12 cellular contexts compared by ENCODE assay signal in genomic region chr1:231020816-231021215, GRCh38. TPM values are rescaled to one million over a fixed set of nuclear protein-coding genes. Genes with fewer than 3 reads are reported as not detected.
DNase-seq lines count a peak whose midpoint lies in the region; ATAC-seq and TF ChIP-seq lines count a peak whose summit lies in the region.
"Had no signal": no experiment of that assay in that cellular context is flagged by ENCODE, and none has a peak within 500 bp of the region (broad histone marks: within the 10 kb centered on the region; RNA-seq: fewer than 3 reads in every experiment).

No MANE protein-coding gene starts in this region.

- peaks cover 14% of the 10 kb centered on the region for H3K36me3 Mint-ChIP-seq in activated T-helper 17 cell treated with anti-CD3 and anti-CD28 coated beads, Interleukin-2, amount 50 U/mL, for 72 hours (ENCODE audit: low read depth)

- H3K4me1 ChIP-seq in heart right ventricle (peaks cover 2 to 26% (median 8%) of the 10 kb centered on the region in 9 donors), upper lobe of left lung (peaks cover 13 to 24% (median 17%) of the 10 kb centered on the region in 4 donors)

- H3K36me3 ChIP-seq in heart right ventricle (peaks cover 0 to 28% (median 4%) of the 10 kb centered on the region in 9 donors), upper lobe of left lung (peaks cover 0 to 19% (median 3%) of the 10 kb centered on the region in 4 donors)

- no peak overlapping the region for H3K27ac Mint-ChIP-seq in activated T-helper 17 cell treated with anti-CD3 and anti-CD28 coated beads, Interleukin-2, amount 50 U/mL, for 72 hours

- H3K9me3 ChIP-seq in heart right ventricle = no peaks in the 10 kb centered on the region
- H3K9me3 ChIP-seq in upper lobe of left lung = no peaks in the 10 kb centered on the region

- H3K9me3 Mint-ChIP-seq in activated T-helper 17 cell treated with anti-CD3 and anti-CD28 coated beads, Interleukin-2, amount 50 U/mL, for 72 hours = no peaks in the 10 kb centered on the region
- H3K9me3 Mint-ChIP-seq: activated T-cell treated with anti-CD3 and anti-CD28 coated beads, Interleukin-2, amount 50 U/mL, for 4 hours had no signal

- 47 to 52% methylated on average over 7 of the region's 7 CpGs for WGBS in heart right ventricle, 2 donors
- WGBS in upper lobe of left lung, 2 donors = 48 to 56% methylated on average over 7 of the region's 7 CpGs

- H3K27ac ChIP-seq in heart right ventricle (peak overlapping the region in 8 of 10 donors; percentile 30 to 64 (median 52)), upper lobe of left lung (peak overlapping the region; percentile 36 to 80 (median 79))
- H3K27ac ChIP-seq: GM23248 had no signal

- peak in 2 of 8 donors; percentile 12 to 24 for ATAC-seq in heart right ventricle
- ATAC-seq in left ventricle myocardium superior = no peak
- no peak for ATAC-seq in activated T-helper 17 cell treated with anti-CD3 and anti-CD28 coated beads, Interleukin-2, amount 50 U/mL, for 72 hours (replicated peaks)
- ATAC-seq in upper lobe of left lung (ENCODE audit: low FRiP score in 2 of 2) = peak; percentile 5 to 28
- no peak for ATAC-seq in GM19467 (IDR thresholded peaks at IDR 0.05; ENCODE audit: unreplicated experiment)

- no peaks in the 10 kb centered on the region for H3K27me3 Mint-ChIP-seq in activated T-helper 17 cell treated with anti-CD3 and anti-CD28 coated beads, Interleukin-2, amount 50 U/mL, for 72 hours

- TF ChIP-seq CTCF in heart right ventricle (IDR thresholded peaks at IDR 0.05) (no peak), upper lobe of left lung (IDR thresholded peaks at IDR 0.05) (no peak)

- TF ChIP-seq POLR2A in upper lobe of left lung (IDR thresholded peaks at IDR 0.05) = no peak

- H3K4me3 ChIP-seq in heart right ventricle (peak overlapping the region in 1 of 10 donors; percentile 8), upper lobe of left lung (peak overlapping the region in 2 of 4 donors; percentile 9 to 17)
- H3K4me3 ChIP-seq: GM23248 had no signal

- H3K4me1 Mint-ChIP-seq in activated T-helper 17 cell treated with anti-CD3 and anti-CD28 coated beads, Interleukin-2, amount 50 U/mL, for 72 hours = no peaks in the 10 kb centered on the region

- H3K27me3 ChIP-seq in heart right ventricle = no peaks in the 10 kb centered on the region
- no peaks in the 10 kb centered on the region for H3K27me3 ChIP-seq in upper lobe of left lung

- peak overlapping the region; percentile 26 for H3K4me3 Mint-ChIP-seq in activated T-helper 17 cell treated with anti-CD3 and anti-CD28 coated beads, Interleukin-2, amount 50 U/mL, for 72 hours

- no peak for TF ChIP-seq EP300 in upper lobe of left lung (IDR thresholded peaks at IDR 0.05)

- intact Hi-C loops in heart right ventricle (cut with DNase I) (no loop called here), left ventricle myocardium superior (cut with micrococcal nuclease) (no loop called here), head of caudate nucleus (cut with DNase I) (no loop called here)

- DNase-seq in heart right ventricle = no peak
- no peak for DNase-seq in left ventricle myocardium superior
- DNase-seq in iPS-NIHi7 (ENCODE audit: extremely low spot score) = peak; percentile 32
- no peak for DNase-seq in upper lobe of left lung
- DNase-seq in NCI-H345 (lab: John Stamatoyannopoulos, UW) = no peak
- no peak for DNase-seq in head of caudate nucleus
- DNase-seq: activated T-cell treated with anti-CD3 and anti-CD28 coated beads, Interleukin-2, amount 50 U/mL, for 4 hours; GM23248; NCI-H2081; stimulated activated CD4-positive, alpha-beta T cell treated with anti-CD3 and anti-CD28 coated beads, Interleukin-4, amount 100 ng/mL, for 1 hour had no signal

RNA-seq across cellular contexts. Expression of gene FAM89A, which starts 19.2 kb away (rescaled TPM):
- total RNA-seq in heart right ventricle (10 to 100 TPM in 1 of 10 donors, 1 to 10 TPM in 9; 4.1 to 14.3 (median 5.3) TPM), left ventricle myocardium superior (8.6 TPM), upper lobe of left lung (10 to 100 TPM; 17.8 to 64.5 (median 39.3) TPM)
- polyA plus RNA-seq in heart right ventricle = 1 to 10 TPM; 4.8 to 9.9 TPM
- 10 to 100 TPM; 11.2 to 17.2 TPM for total RNA-seq in activated T-helper 17 cell treated with anti-CD3 and anti-CD28 coated beads, Interleukin-2, amount 50 U/mL, for 72 hours

RNA-seq across cellular contexts. Expression of gene ARV1, which starts 41.9 kb away (rescaled TPM):
- total RNA-seq in heart right ventricle = 10 to 100 TPM; 19.8 to 28.3 (median 26.0) TPM
- polyA plus RNA-seq in heart right ventricle = 10 to 100 TPM; 26.9 to 60.3 TPM
- total RNA-seq in left ventricle myocardium superior = 20.4 TPM
- 10 to 100 TPM in 1 of 2 donors, 1 to 10 TPM in 1; 8.9 to 15.4 TPM for total RNA-seq in activated T-helper 17 cell treated with anti-CD3 and anti-CD28 coated beads, Interleukin-2, amount 50 U/mL, for 72 hours
- total RNA-seq in upper lobe of left lung = 10 to 100 TPM in 5 of 6 donors, 1 to 10 TPM in 1; 2.3 to 25.2 (median 19.6) TPM

RNA-seq across cellular contexts. Expression of gene TTC13, which starts 42.2 kb away (rescaled TPM):
- 1 to 10 TPM; 4.3 to 9.5 (median 7.3) TPM for total RNA-seq in heart right ventricle
- 1 to 10 TPM; 5.8 to 9.2 TPM for polyA plus RNA-seq in heart right ventricle
- total RNA-seq in left ventricle myocardium superior = 6.2 TPM
- 10 to 100 TPM; 13.3 to 22.0 TPM for total RNA-seq in activated T-helper 17 cell treated with anti-CD3 and anti-CD28 coated beads, Interleukin-2, amount 50 U/mL, for 72 hours
- total RNA-seq in upper lobe of left lung = 10 to 100 TPM; 18.6 to 41.9 (median 33.3) TPM

Comparison
In these comparisons a context has a peak if more than half of its experiments do, and no peak if none do; other contexts are left out.
1. ATAC-seq: peak in upper lobe of left lung (2 of 2); none in left ventricle myocardium superior (single experiment), activated T-helper 17 cell treated with anti-CD3 and anti-CD28 coated beads, Interleukin-2, amount 50 U/mL, for 72 hours (single experiment) and GM19467 (single experiment).